1 cellular context compared by ENCODE assay signal in genomic region chr1:25810341-25811299, GRCh38.
A peak's percentile ranks its signal among the peaks of the same experiment; 100 is the strongest.
TF ChIP-seq lines count a peak whose summit lies in the region.

No MANE protein-coding gene starts in this region.

TF ChIP-seq in K562, 482 proteins besides CTCF, POLR2A, EP300 and RAD21 (continued from another document):
- TF ChIP-seq MYNN (IDR thresholded peaks at IDR 0.05) = peak; percentile 88
- TF ChIP-seq MYNN (CRISPR knock-in tag; IDR thresholded peaks at IDR 0.05) = no peak
- no peak for TF ChIP-seq ID3 (CRISPR knock-in tag; IDR thresholded peaks at IDR 0.05)
- peak; percentile 54; the same call in 1 of the 2 replicates for TF ChIP-seq ID3 (tag; IDR thresholded peaks at IDR 0.05)
- peak; percentile 22; the same call in 1 of the 2 replicates for TF ChIP-seq CBX5 (IDR thresholded peaks at IDR 0.05; ENCODE audit: borderline replicate concordance, low read depth)
- no peak for TF ChIP-seq SREBF1 (IDR thresholded peaks at IDR 0.05; ENCODE audit: borderline replicate concordance, low read depth, low read length)
- no peak for TF ChIP-seq ZNF3 (CRISPR knock-in tag; IDR thresholded peaks at IDR 0.05)
- TF ChIP-seq NONO (IDR thresholded peaks at IDR 0.05; ENCODE audit: low read depth in 2 of 2, low read length in 1 of 2) = peak in 1 of 2 experiments; percentile 39; a peak in 1 of 4 replicates
- peak; percentile 67; the same call in 1 of the 2 replicates for TF ChIP-seq CTBP1 (IDR thresholded peaks at IDR 0.05; ENCODE audit: borderline replicate concordance)
- TF ChIP-seq TBP (optimal IDR thresholded peaks at IDR 0.05; ENCODE audit: low read depth, low read length) = no peak
- no peak for TF ChIP-seq NRF1 (conservative IDR thresholded peaks at IDR 0.05 in 1 of 2, IDR thresholded peaks at IDR 0.05 in 1 of 2)
- peak; percentile 77 for TF ChIP-seq GABPB1 (CRISPR knock-in tag; IDR thresholded peaks at IDR 0.05)
- no peak for TF ChIP-seq MTF1 (CRISPR knock-in tag; IDR thresholded peaks at IDR 0.05; ENCODE audit: borderline replicate concordance)
- peak; percentile 72; the same call in 1 of the 2 replicates for TF ChIP-seq ZBTB7A (IDR thresholded peaks at IDR 0.05; ENCODE audit: borderline replicate concordance, control insufficient read depth, low read depth, low read length)
- TF ChIP-seq ZNF23 (CRISPR knock-in tag; IDR thresholded peaks at IDR 0.05) = no peak
- no peak for TF ChIP-seq ZNF121 (CRISPR knock-in tag; conservative IDR thresholded peaks at IDR 0.05)
- no peak for TF ChIP-seq ZNF280B (CRISPR knock-in tag; IDR thresholded peaks at IDR 0.05)
- TF ChIP-seq EGR1 (conservative IDR thresholded peaks at IDR 0.05) = 0 out of 2 replicates have a peak, but pooled peaks have one; percentile 21
- no peak for TF ChIP-seq SP2 (IDR thresholded peaks at IDR 0.05; ENCODE audit: extremely low read depth, low read depth, low read length, poor library complexity, severe bottlenecking)
- TF ChIP-seq TCF15 (CRISPR knock-in tag; IDR thresholded peaks at IDR 0.05) = 0 out of 2 replicates have a peak, but pooled peaks have one; percentile 1
- no peak for TF ChIP-seq MYC (IDR thresholded peaks at IDR 0.05; ENCODE audit: low read depth, low read length)
- no peak for TF ChIP-seq MYC (CRISPR knock-in tag; IDR thresholded peaks at IDR 0.05; ENCODE audit: borderline replicate concordance, low read depth)
- peak; percentile 46; the same call in 1 of the 2 replicates for TF ChIP-seq ESRRA (IDR thresholded peaks at IDR 0.05; ENCODE audit: borderline replicate concordance, low read depth)
- no peak for TF ChIP-seq ZNF75A (CRISPR knock-in tag; IDR thresholded peaks at IDR 0.05)
- TF ChIP-seq YY1 (IDR thresholded peaks at IDR 0.05; ENCODE audit: borderline replicate concordance in 1 of 3, control insufficient read depth in 1 of 3, extremely low read depth in 1 of 3, insufficient read depth in 3 of 3, insufficient read length in 1 of 3, insufficient replicate concordance in 2 of 3, low read depth in 1 of 3, low read length in 2 of 3) = peak in 1 of 3 experiments; percentile 27
- TF ChIP-seq NFIC (IDR thresholded peaks at IDR 0.05) = peak; percentile 77
- TF ChIP-seq TEAD1 (CRISPR knock-in tag; IDR thresholded peaks at IDR 0.05) = no peak
- TF ChIP-seq GATAD2A (IDR thresholded peaks at IDR 0.05) = no peak
- TF ChIP-seq MTA3 (IDR thresholded peaks at IDR 0.05; ENCODE audit: borderline replicate concordance) = no peak
- peak; percentile 52; the same call in 1 of the 2 replicates for TF ChIP-seq ZBTB9 (CRISPR knock-in tag; IDR thresholded peaks at IDR 0.05)
- TF ChIP-seq ZFP36 (IDR thresholded peaks at IDR 0.05; ENCODE audit: low read depth, low read length, partially characterized antibody) = no peak
- peak; percentile 99 for TF ChIP-seq STAG1 (CRISPR knock-in tag; IDR thresholded peaks at IDR 0.05; ENCODE audit: borderline replicate concordance)
